19 cellular contexts compared by ENCODE assay signal in the genomic region with DNA sequence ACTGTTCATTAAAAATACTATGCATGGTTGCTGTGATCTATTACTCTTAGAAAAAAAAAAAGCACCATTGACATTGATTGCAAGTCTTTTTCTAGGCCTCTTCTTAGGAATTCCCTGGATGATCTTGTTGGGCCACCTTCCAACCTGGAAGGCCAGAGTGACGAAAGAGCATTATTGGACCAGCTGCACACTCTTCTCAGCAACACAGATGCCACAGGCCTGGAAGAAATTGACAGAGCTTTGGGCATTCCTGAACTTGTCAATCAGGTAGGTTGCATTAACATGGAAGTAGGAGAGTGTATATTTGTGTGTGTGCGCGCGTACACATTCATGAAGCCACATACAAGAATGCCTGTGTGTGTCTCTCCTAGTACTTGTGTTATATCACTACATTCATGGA.
"Had no signal": no experiment of that assay in that cellular context is flagged by ENCODE, and none has a peak within 500 bp of the region (broad histone marks: within the 10 kb centered on the region; RNA-seq: fewer than 3 reads in every experiment).

No MANE protein-coding gene starts in this region.

- H3K4me1 ChIP-seq: esophagus squamous epithelium, spleen had no signal

- H3K27me3 ChIP-seq: esophagus squamous epithelium, neutrophil, spleen, testis, tibial nerve had no signal

- H3K4me3 ChIP-seq: esophagus squamous epithelium, mucosa of descending colon, spleen, testis, tibial nerve had no signal

- H3K9me3 Mint-ChIP-seq: central memory CD8-positive, alpha-beta T cell; naive thymus-derived CD8-positive, alpha-beta T cell; stimulated activated memory B cell treated with anti-CD40 and anti-IgM and Interleukin-4, amounts not matched to agents 10 μg/mL and 1 μg/mL and 100 μg/mL, for 72 hours; stimulated activated naive CD8-positive, alpha-beta T cell treated with anti-CD3 and anti-CD28 coated beads, Interleukin-15, amount 100 ng/mL, for 72 hours had no signal

- H3K27me3 Mint-ChIP-seq: central memory CD8-positive, alpha-beta T cell; naive thymus-derived CD8-positive, alpha-beta T cell; stimulated activated memory B cell treated with anti-CD40 and anti-IgM and Interleukin-4, amounts not matched to agents 10 μg/mL and 1 μg/mL and 100 μg/mL, for 72 hours; stimulated activated naive CD8-positive, alpha-beta T cell treated with anti-CD3 and anti-CD28 coated beads, Interleukin-15, amount 100 ng/mL, for 72 hours had no signal

- H3K4me1 Mint-ChIP-seq: central memory CD8-positive, alpha-beta T cell; stimulated activated memory B cell treated with anti-CD40 and anti-IgM and Interleukin-4, amounts not matched to agents 10 μg/mL and 1 μg/mL and 100 μg/mL, for 72 hours; stimulated activated naive CD8-positive, alpha-beta T cell treated with anti-CD3 and anti-CD28 coated beads, Interleukin-15, amount 100 ng/mL, for 72 hours had no signal

- H3K27ac ChIP-seq: epithelial cell of prostate, esophagus squamous epithelium, neutrophil, spleen, testis, tibial nerve had no signal

- H3K9me3 ChIP-seq: esophagus squamous epithelium, mucosa of descending colon, neutrophil, spleen, testis, tibial nerve had no signal

- H3K27ac Mint-ChIP-seq: stimulated activated memory B cell treated with anti-CD40 and anti-IgM and Interleukin-4, amounts not matched to agents 10 μg/mL and 1 μg/mL and 100 μg/mL, for 72 hours had no signal

- H3K4me3 Mint-ChIP-seq: central memory CD8-positive, alpha-beta T cell; naive thymus-derived CD8-positive, alpha-beta T cell; stimulated activated memory B cell treated with anti-CD40 and anti-IgM and Interleukin-4, amounts not matched to agents 10 μg/mL and 1 μg/mL and 100 μg/mL, for 72 hours; stimulated activated naive CD8-positive, alpha-beta T cell treated with anti-CD3 and anti-CD28 coated beads, Interleukin-15, amount 100 ng/mL, for 72 hours had no signal

- DNase-seq: effector memory CD4-positive, alpha-beta T cell; esophagus squamous epithelium; islet precursor cell; mammary epithelial cell; mucosa of descending colon; naive thymus-derived CD8-positive, alpha-beta T cell; posterior cingulate gyrus; spleen; stimulated activated CD4-positive, alpha-beta T cell treated with anti-CD3 and anti-CD28 coated beads, Interleukin-15, amount 100 ng/mL, for 24 hours; stimulated activated CD4-positive, alpha-beta T cell treated with anti-CD3 and anti-CD28 coated beads, Interleukin-1b, Interleukin-23, amount 100 ng/mL, for 48 hours; stimulated activated CD4-positive, alpha-beta T cell treated with anti-CD3 and anti-CD28 coated beads, Interleukin-4, amount 100 ng/mL, for 24 hours; stimulated activated naive CD8-positive, alpha-beta T cell treated with anti-CD3 and anti-CD28 coated beads, Interleukin-15, amount 100 ng/mL, for 72 hours; testis had no signal

- ATAC-seq: mucosa of descending colon; naive thymus-derived CD8-positive, alpha-beta T cell; right cardiac atrium; stimulated activated memory B cell treated with anti-CD40 and anti-IgM and Interleukin-4, amounts not matched to agents 10 μg/mL and 1 μg/mL and 100 μg/mL, for 72 hours; stimulated activated naive CD8-positive, alpha-beta T cell treated with anti-CD3 and anti-CD28 coated beads, Interleukin-15, amount 100 ng/mL, for 72 hours had no signal
